In genomic region chr1:53238197-53239155, GRCh38 we compare ENCODE assay signal across 1 cellular context.
TF ChIP-seq lines count a peak whose summit lies in the region.

MAGOH (minus strand) TSS chr1:53238518; CDS start chr1:53238448, 70 bp downstream.

TF ChIP-seq in HepG2, 621 proteins besides CTCF, POLR2A, EP300 and RAD21 (continued from another document and continues in another):
- TF ChIP-seq CSRNP2 (CRISPR knock-in tag; conservative IDR thresholded peaks at IDR 0.05; ENCODE audit: low read depth) (no peak), SRF (IDR thresholded peaks at IDR 0.05; ENCODE audit: low read depth, low read length) (peak; percentile 76; the same call in 1 of the 2 replicates), ZNF34 (CRISPR knock-in tag; IDR thresholded peaks at IDR 0.05; ENCODE audit: borderline replicate concordance) (peak; percentile 87; the same call in 1 of the 2 replicates), ZNF20 (CRISPR knock-in tag; IDR thresholded peaks at IDR 0.05) (no peak), KDM2A (CRISPR knock-in tag; IDR thresholded peaks at IDR 0.05; ENCODE audit: borderline replicate concordance, low read depth) (peak; percentile 96), HIVEP1 (CRISPR knock-in tag; IDR thresholded peaks at IDR 0.05) (peak; percentile 88), E2F5 (CRISPR knock-in tag; conservative IDR thresholded peaks at IDR 0.05) (0 out of 2 replicates have a peak, but pooled peaks have one; percentile 18), NFYB (CRISPR knock-in tag; IDR thresholded peaks at IDR 0.05) (peak; percentile 44; the same call in 1 of the 2 replicates), SRSF1 (optimal IDR thresholded peaks at IDR 0.05; ENCODE audit: low read depth, low read length) (peak; percentile 67), RFXAP (CRISPR knock-in tag; IDR thresholded peaks at IDR 0.05; ENCODE audit: borderline replicate concordance) (peak; percentile 76; the same call in 1 of the 2 replicates), ARNT2 (CRISPR knock-in tag; IDR thresholded peaks at IDR 0.05; ENCODE audit: low read depth) (peak; percentile 80; the same call in 1 of the 2 replicates), ZNF800 (CRISPR knock-in tag; IDR thresholded peaks at IDR 0.05) (no peak), ZFP41 (CRISPR knock-in tag; IDR thresholded peaks at IDR 0.05; ENCODE audit: borderline replicate concordance) (no peak), TBX2 (CRISPR knock-in tag; IDR thresholded peaks at IDR 0.05; ENCODE audit: borderline replicate concordance) (peak; percentile 84), IKZF4 (CRISPR knock-in tag; IDR thresholded peaks at IDR 0.05; ENCODE audit: borderline replicate concordance, low read depth, not compliant biosample characterization) (no peak), ZKSCAN1 (IDR thresholded peaks at IDR 0.05; ENCODE audit: low read length) (no peak), SP2 (CRISPR knock-in tag; IDR thresholded peaks at IDR 0.05) (peak; percentile 68), ZFP1 (CRISPR knock-in tag; IDR thresholded peaks at IDR 0.05) (0 out of 2 replicates have a peak, but pooled peaks have one; percentile 66), ZNF367 (CRISPR knock-in tag; IDR thresholded peaks at IDR 0.05; ENCODE audit: borderline replicate concordance) (0 out of 2 replicates have a peak, but pooled peaks have one; percentile 55), SP4 (CRISPR knock-in tag; IDR thresholded peaks at IDR 0.05) (peak; percentile 92), ZBTB34 (CRISPR knock-in tag; IDR thresholded peaks at IDR 0.05) (no peak), GPN1 (CRISPR knock-in tag; IDR thresholded peaks at IDR 0.05; ENCODE audit: borderline replicate concordance) (no peak), ZBTB8A (CRISPR knock-in tag; IDR thresholded peaks at IDR 0.05; ENCODE audit: borderline replicate concordance, low read depth) (no peak), MEF2D (CRISPR knock-in tag; IDR thresholded peaks at IDR 0.05) (peak; percentile 41; the same call in 1 of the 2 replicates), ZNF317 (CRISPR knock-in tag; IDR thresholded peaks at IDR 0.05) (peak; percentile 29), DNMT1 (CRISPR knock-in tag; IDR thresholded peaks at IDR 0.05) (no peak), ZNF761 (CRISPR knock-in tag; conservative IDR thresholded peaks at IDR 0.05) (peak; percentile 85; the same call in 1 of the 2 replicates), ZNF12 (CRISPR knock-in tag; IDR thresholded peaks at IDR 0.05) (peak; percentile 71), PRPF4 (IDR thresholded peaks at IDR 0.05; ENCODE audit: low read depth, low read length, poor library complexity, severe bottlenecking) (no peak), ZNF460 (CRISPR knock-in tag; IDR thresholded peaks at IDR 0.05; ENCODE audit: borderline replicate concordance) (no peak), CREBL2 (CRISPR knock-in tag; IDR thresholded peaks at IDR 0.05; ENCODE audit: borderline replicate concordance) (no peak), ZNF83 (CRISPR knock-in tag; IDR thresholded peaks at IDR 0.05; ENCODE audit: borderline replicate concordance) (0 out of 2 replicates have a peak, but pooled peaks have one; percentile 34), SOX13 (IDR thresholded peaks at IDR 0.05) (no peak), SOX13 (CRISPR knock-in tag; conservative IDR thresholded peaks at IDR 0.05 in 1 of 2, IDR thresholded peaks at IDR 0.05 in 1 of 2) (peak in 1 of 2 experiments; percentile 55; a peak in 1 of 4 replicates), PHB2 (IDR thresholded peaks at IDR 0.05; ENCODE audit: partially characterized antibody) (no peak), ZBTB21 (CRISPR knock-in tag; IDR thresholded peaks at IDR 0.05) (peak; percentile 98), ZZZ3 (CRISPR knock-in tag; IDR thresholded peaks at IDR 0.05; ENCODE audit: borderline replicate concordance) (peak; percentile 93), PTBP1 (IDR thresholded peaks at IDR 0.05; ENCODE audit: low read depth, low read length, poor library complexity, severe bottlenecking) (peak; percentile 70), NR2F6 (IDR thresholded peaks at IDR 0.05) (no peak; the same call in 1 of the 2 replicates), NR2F6 (CRISPR knock-in tag; IDR thresholded peaks at IDR 0.05) (peak; percentile 75), ATF1 (CRISPR knock-in tag; IDR thresholded peaks at IDR 0.05) (peak; percentile 100), CBX1 (IDR thresholded peaks at IDR 0.05; ENCODE audit: low read depth) (peak; percentile 25), FOSL2 (CRISPR knock-in tag; IDR thresholded peaks at IDR 0.05) (peak; percentile 62), HMGXB4 (CRISPR knock-in tag; IDR thresholded peaks at IDR 0.05; ENCODE audit: borderline replicate concordance in 1 of 2, low read depth in 1 of 2) (peak; percentile 76 to 81; a peak in 3 of 4 replicates), ZNF224 (CRISPR knock-in tag; IDR thresholded peaks at IDR 0.05) (no peak; the same call in 1 of the 2 replicates), ZNF333 (CRISPR knock-in tag; IDR thresholded peaks at IDR 0.05; ENCODE audit: borderline replicate concordance) (no peak; the same call in 1 of the 2 replicates), HMGA1 (CRISPR knock-in tag; conservative IDR thresholded peaks at IDR 0.05) (no peak), HMG20A (CRISPR knock-in tag; IDR thresholded peaks at IDR 0.05; ENCODE audit: borderline replicate concordance) (no peak), SRY (CRISPR knock-in tag; IDR thresholded peaks at IDR 0.05) (peak; percentile 59; the same call in 1 of the 2 replicates), MAZ (IDR thresholded peaks at IDR 0.05; ENCODE audit: borderline replicate concordance, low read depth, low read length) (peak; percentile 84), MAZ (CRISPR knock-in tag; IDR thresholded peaks at IDR 0.05; ENCODE audit: low read depth) (peak; percentile 66), ATF7-NPFF (CRISPR knock-in tag; IDR thresholded peaks at IDR 0.05; ENCODE audit: low read depth) (peak; percentile 49), POGZ (CRISPR knock-in tag; IDR thresholded peaks at IDR 0.05) (peak; percentile 93), ATF7 (IDR thresholded peaks at IDR 0.05) (peak; percentile 60; the same call in 1 of the 2 replicates), ATF7 (CRISPR knock-in tag; IDR thresholded peaks at IDR 0.05) (peak; percentile 67; the same call in 1 of the 2 replicates)
- TF ChIP-seq, protein P1, sequence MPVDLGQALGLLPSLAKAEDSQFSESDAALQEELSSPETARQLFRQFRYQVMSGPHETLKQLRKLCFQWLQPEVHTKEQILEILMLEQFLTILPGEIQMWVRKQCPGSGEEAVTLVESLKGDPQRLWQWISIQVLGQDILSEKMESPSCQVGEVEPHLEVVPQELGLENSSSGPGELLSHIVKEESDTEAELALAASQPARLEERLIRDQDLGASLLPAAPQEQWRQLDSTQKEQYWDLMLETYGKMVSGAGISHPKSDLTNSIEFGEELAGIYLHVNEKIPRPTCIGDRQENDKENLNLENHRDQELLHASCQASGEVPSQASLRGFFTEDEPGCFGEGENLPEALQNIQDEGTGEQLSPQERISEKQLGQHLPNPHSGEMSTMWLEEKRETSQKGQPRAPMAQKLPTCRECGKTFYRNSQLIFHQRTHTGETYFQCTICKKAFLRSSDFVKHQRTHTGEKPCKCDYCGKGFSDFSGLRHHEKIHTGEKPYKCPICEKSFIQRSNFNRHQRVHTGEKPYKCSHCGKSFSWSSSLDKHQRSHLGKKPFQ (CRISPR knock-in tag; IDR thresholded peaks at IDR 0.05; ENCODE audit: insufficient replicate concordance) = peak; percentile 62
- TF ChIP-seq, protein P2, sequence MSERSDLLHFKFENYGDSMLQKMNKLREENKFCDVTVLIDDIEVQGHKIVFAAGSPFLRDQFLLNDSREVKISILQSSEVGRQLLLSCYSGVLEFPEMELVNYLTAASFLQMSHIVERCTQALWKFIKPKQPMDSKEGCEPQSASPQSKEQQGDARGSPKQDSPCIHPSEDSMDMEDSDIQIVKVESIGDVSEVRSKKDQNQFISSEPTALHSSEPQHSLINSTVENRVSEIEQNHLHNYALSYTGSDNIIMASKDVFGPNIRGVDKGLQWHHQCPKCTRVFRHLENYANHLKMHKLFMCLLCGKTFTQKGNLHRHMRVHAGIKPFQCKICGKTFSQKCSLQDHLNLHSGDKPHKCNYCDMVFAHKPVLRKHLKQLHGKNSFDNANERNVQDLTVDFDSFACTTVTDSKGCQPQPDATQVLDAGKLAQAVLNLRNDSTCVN (CRISPR knock-in tag; IDR thresholded peaks at IDR 0.05; ENCODE audit: borderline replicate concordance) = 0 out of 2 replicates have a peak, but pooled peaks have one; percentile 38
- TF ChIP-seq, protein P3, sequence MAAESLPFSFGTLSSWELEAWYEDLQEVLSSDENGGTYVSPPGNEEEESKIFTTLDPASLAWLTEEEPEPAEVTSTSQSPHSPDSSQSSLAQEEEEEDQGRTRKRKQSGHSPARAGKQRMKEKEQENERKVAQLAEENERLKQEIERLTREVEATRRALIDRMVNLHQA (CRISPR knock-in tag; IDR thresholded peaks at IDR 0.05) = peak; percentile 76; the same call in 1 of the 2 replicates
- TF ChIP-seq, protein P4, sequence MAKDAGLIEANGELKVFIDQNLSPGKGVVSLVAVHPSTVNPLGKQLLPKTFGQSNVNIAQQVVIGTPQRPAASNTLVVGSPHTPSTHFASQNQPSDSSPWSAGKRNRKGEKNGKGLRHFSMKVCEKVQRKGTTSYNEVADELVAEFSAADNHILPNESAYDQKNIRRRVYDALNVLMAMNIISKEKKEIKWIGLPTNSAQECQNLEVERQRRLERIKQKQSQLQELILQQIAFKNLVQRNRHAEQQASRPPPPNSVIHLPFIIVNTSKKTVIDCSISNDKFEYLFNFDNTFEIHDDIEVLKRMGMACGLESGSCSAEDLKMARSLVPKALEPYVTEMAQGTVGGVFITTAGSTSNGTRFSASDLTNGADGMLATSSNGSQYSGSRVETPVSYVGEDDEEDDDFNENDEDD (CRISPR knock-in tag; IDR thresholded peaks at IDR 0.05; ENCODE audit: borderline replicate concordance) = peak; percentile 69; the same call in 1 of the 2 replicates
